In the genomic region with DNA sequence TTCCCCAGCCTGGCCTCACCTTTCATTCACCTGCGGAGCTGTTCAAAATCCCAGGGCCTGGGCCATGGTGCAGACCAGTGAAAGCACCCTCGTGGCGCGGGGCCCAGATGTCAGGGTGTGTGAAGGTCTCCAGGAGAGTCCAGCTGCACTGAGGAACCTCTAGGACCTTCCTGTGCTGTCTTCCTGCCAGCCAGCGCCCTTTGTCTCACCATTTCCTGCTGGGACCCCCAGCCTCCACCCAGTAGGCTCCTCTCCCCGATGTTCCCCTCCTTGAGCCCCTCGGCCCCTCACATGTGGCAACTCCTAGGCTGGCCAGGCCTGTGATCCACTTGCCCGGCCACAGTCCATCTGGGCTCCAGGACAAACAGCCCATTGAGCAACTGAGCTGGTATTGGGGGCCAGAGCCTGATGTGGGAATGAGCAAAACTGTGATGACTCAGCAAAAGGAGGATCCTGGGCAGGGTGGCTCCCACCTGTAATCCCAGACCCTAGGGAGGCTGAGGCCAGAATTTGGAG, we compare ENCODE assay signal across 1 cellular context.
A peak's percentile ranks its signal among the peaks of the same experiment; 100 is the strongest.
TF ChIP-seq lines count a peak whose summit lies in the region.

No MANE protein-coding gene starts in this region.

TF ChIP-seq in H1, 55 proteins besides CTCF, POLR2A, EP300 and RAD21:
- TF ChIP-seq BACH1 (IDR thresholded peaks at IDR 0.05; ENCODE audit: low read length): peak; percentile 50; the same call in 1 of the 2 replicates
- no peak for TF ChIP-seq CHD2 (IDR thresholded peaks at IDR 0.05; ENCODE audit: low read length)
- TF ChIP-seq CBX8 (IDR thresholded peaks at IDR 0.05; ENCODE audit: borderline replicate concordance, low read depth, low read length): no peak
- TF ChIP-seq MAX (IDR thresholded peaks at IDR 0.05): no peak
- TF ChIP-seq SIN3A (conservative IDR thresholded peaks at IDR 0.05 in 1 of 2, IDR thresholded peaks at IDR 0.05 in 1 of 2; ENCODE audit: low read depth in 1 of 2, low read length in 2 of 2): no peak
- no peak for TF ChIP-seq TEAD4 (IDR thresholded peaks at IDR 0.05; ENCODE audit: low read depth, low read length)
- no peak for TF ChIP-seq HDAC6 (IDR thresholded peaks at IDR 0.05; ENCODE audit: low read depth, low read length)
- peak; percentile 82 for TF ChIP-seq MAFK (IDR thresholded peaks at IDR 0.05; ENCODE audit: low read depth, low read length)
- TF ChIP-seq CHD1 (IDR thresholded peaks at IDR 0.05; ENCODE audit: low read depth, low read length): no peak
- no peak for TF ChIP-seq SP1 (IDR thresholded peaks at IDR 0.05; ENCODE audit: low read depth, low read length)
- no peak for TF ChIP-seq POU5F1 (IDR thresholded peaks at IDR 0.05; ENCODE audit: low read depth, low read length)
